Comparison of ENCODE assay signal across 9 cellular contexts in the genomic region with DNA sequence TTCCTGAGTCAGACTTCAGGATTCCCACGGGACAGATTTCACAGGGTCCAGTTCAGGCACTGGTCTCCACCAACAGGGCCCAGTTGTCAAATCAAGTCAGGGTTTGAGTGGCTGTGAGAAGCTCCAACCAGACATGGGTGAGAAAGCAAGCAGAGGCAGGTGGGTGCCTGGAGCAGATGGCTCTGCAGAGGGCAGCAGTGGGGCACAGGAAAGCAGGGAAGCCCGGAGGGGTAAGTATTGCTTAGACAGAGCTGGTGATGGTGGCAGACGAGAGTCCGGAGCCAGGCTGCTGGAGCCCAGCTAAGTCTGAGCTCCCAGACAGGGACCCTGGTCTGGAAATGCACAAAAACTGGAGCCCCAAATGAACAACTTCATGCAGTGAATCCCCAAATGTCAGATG. TPM values are rescaled to one million over a fixed set of nuclear protein-coding genes. Genes with fewer than 3 reads are reported as not detected.
DNase-seq lines count a peak whose midpoint lies in the region; ATAC-seq, FAIRE-seq and TF ChIP-seq lines count a peak whose summit lies in the region.
"Had no signal": no experiment of that assay in that cellular context is flagged by ENCODE, and none has a peak within 500 bp of the region (broad histone marks: within the 10 kb centered on the region; RNA-seq: fewer than 3 reads in every experiment).

No MANE protein-coding gene starts in this region.

- H3K27me3 ChIP-seq in gastrocnemius medialis: no peaks in the 10 kb centered on the region

- FAIRE-seq in HTR-8/SVneo (lab: Jason Lieb, UNC): no peak
- FAIRE-seq: colon had no signal

- ATAC-seq in GM19328 (IDR thresholded peaks at IDR 0.05; ENCODE audit: unreplicated experiment) (no peak), GM18909 (IDR thresholded peaks at IDR 0.05; ENCODE audit: poor library complexity, unreplicated experiment) (no peak), gastrocnemius medialis (no peak)

- TF ChIP-seq CTCF in VCaP (conservative IDR thresholded peaks at IDR 0.05) (peak; percentile 66), gastrocnemius medialis (IDR thresholded peaks at IDR 0.05 in 4 of 5, conservative IDR thresholded peaks at IDR 0.05 in 1 of 5) (peak in 1 of 5 experiments; percentile 12)

- no peaks in the 10 kb centered on the region for H3K4me1 ChIP-seq in gastrocnemius medialis

- peak; percentile 100 for DNase-seq in DMS 273 (lab: John Stamatoyannopoulos, UW; ENCODE audit: unreplicated experiment)
- peak; percentile 28 for DNase-seq in HTR-8/SVneo (ENCODE audit: insufficient read length, low spot score)
- peak; percentile 33 for DNase-seq in iris pigment epithelial cell (ENCODE audit: low read depth)
- DNase-seq in gastrocnemius medialis: no peak
- no peak for DNase-seq in activated gamma-delta T cell treated with Interleukin-2 at 50 U/mL for 16 hours

- H3K27ac ChIP-seq in VCaP (no peak overlapping the region), gastrocnemius medialis (no peak overlapping the region)

- no peaks in the 10 kb centered on the region for H3K36me3 ChIP-seq in gastrocnemius medialis

- H3K4me3 ChIP-seq in gastrocnemius medialis: no peak overlapping the region

- intact Hi-C loops in gastrocnemius medialis (cut with DNase I; ENCODE audit: low total_unique reads): no loop called here

- no peaks in the 10 kb centered on the region for H3K9me3 ChIP-seq in gastrocnemius medialis

- no peak for TF ChIP-seq POLR2A in gastrocnemius medialis (IDR thresholded peaks at IDR 0.05)

- in situ Hi-C loops in gastrocnemius medialis (cut with MboI; ENCODE audit: low sequenced_read_pairs in 4 of 4): no loop called here

RNA-seq across cellular contexts. Expression of a gene that starts 40.4 kb away (rescaled TPM):
- total RNA-seq in gastrocnemius medialis: under 1 TPM; 0.31 to 0.67 (median 0.44) TPM

Comparison
In these comparisons a context has a peak if more than half of its experiments do, and no peak if none do; other contexts are left out.
1. DNase-seq: peak in DMS 273 (single experiment), HTR-8/SVneo (single experiment) and iris pigment epithelial cell (single experiment); none in gastrocnemius medialis (0 of 2) and activated gamma-delta T cell treated with Interleukin-2 at 50 U/mL for 16 hours (single experiment).